Comparison of ENCODE assay signal across 23 cellular contexts in the genomic region with DNA sequence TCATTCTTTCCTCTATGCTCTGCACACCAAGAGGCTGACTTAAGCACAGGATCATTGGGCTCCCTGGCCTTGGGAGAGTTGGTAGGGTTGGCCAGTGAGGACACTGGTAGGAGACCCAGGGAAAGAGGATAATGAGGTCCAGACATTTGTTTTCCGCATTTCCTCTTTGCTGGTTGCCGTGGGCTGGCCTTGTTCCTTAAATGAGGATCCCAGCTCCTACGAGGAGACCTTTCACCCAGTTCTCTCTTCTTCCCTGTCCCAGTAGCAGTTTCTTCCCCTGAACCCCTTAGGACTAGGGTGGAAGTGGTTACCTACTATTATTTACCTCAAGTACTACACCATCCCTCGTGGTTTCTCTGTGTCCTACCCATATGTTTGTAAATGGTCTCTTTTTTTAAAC.
"Had no signal": no experiment of that assay in that cellular context is flagged by ENCODE, and none has a peak within 500 bp of the region (broad histone marks: within the 10 kb centered on the region; RNA-seq: fewer than 3 reads in every experiment).

No MANE protein-coding gene starts in this region.

- DNase-seq: activated CD4-positive, alpha-beta T cell treated with anti-CD3 and anti-CD28 coated beads for 48 hours; activated CD4-positive, alpha-beta T cell treated with anti-CD3 and anti-CD28 coated beads, Interleukin-2, amount 50 U/mL, for 48 hours; activated CD8-positive, alpha-beta memory T cell treated with anti-CD3 and anti-CD28 coated beads, Interleukin-2, amount 50 U/mL, for 4 hours; activated gamma-delta T cell; activated naive CD4-positive, alpha-beta T cell treated with anti-CD3 and anti-CD28 coated beads, Interleukin-2, amount 10 ng/mL, durations not matched to agents 7 days and 5 days; activated naive CD8-positive, alpha-beta T cell treated with anti-CD3 and anti-CD28 coated beads, Interleukin-2, amount 10 ng/mL, durations not matched to agents 7 days and 5 days; activated T-cell treated with anti-CD3 and anti-CD28 coated beads, Interleukin-2, amount 50 U/mL, for 1 hour; cortex of kidney; left lung; naive thymus-derived CD8-positive, alpha-beta T cell; occipital lobe; stimulated activated CD4-positive, alpha-beta T cell treated with anti-CD3 and anti-CD28 coated beads, Interleukin-2, amount 100 ng/mL, for 48 hours; stimulated activated naive CD8-positive, alpha-beta T cell treated with anti-CD3 and anti-CD28 coated beads, Interleukin-15, Interleukin-2, amounts not matched to agents 100 U/mL and 50 U/mL, for 24 hours; SW 1271; T-helper 9 cell; testis; transverse colon; uterus; WERI-Rb-1 had no signal

- H3K4me3 ChIP-seq: ascending aorta, cardiac muscle cell, left lung, testis, transverse colon, uterus had no signal

- ATAC-seq: activated CD4-positive, CD25-positive, alpha-beta regulatory T cell treated with anti-CD3 and anti-CD28 coated beads, Interleukin-2, amount 50 U/mL, for 24 hours; naive thymus-derived CD8-positive, alpha-beta T cell; stimulated activated naive CD8-positive, alpha-beta T cell treated with anti-CD3 and anti-CD28 coated beads, Interleukin-15, Interleukin-2, amounts not matched to agents 100 U/mL and 50 U/mL, for 24 hours had no signal

- H3K4me1 ChIP-seq: ascending aorta, left lung, parathyroid adenoma, testis, transverse colon, uterus had no signal

- H3K27ac ChIP-seq: cardiac muscle cell, parathyroid adenoma, testis, transverse colon, uterus, WERI-Rb-1 had no signal

- H3K27me3 ChIP-seq: ascending aorta, cardiac muscle cell, left lung, testis, transverse colon, uterus had no signal

- H3K9me3 ChIP-seq: testis, transverse colon, uterus had no signal

- H3K36me3 ChIP-seq: ascending aorta, cardiac muscle cell, left lung, transverse colon, uterus, WERI-Rb-1 had no signal
